29 cellular contexts compared by ENCODE assay signal in genomic region chr1:21671915-21672314, GRCh38. TPM values are rescaled to one million over a fixed set of nuclear protein-coding genes. Genes with fewer than 3 reads are reported as not detected.
DNase-seq lines count a peak whose midpoint lies in the region; ATAC-seq and TF ChIP-seq lines count a peak whose summit lies in the region.
"Had no signal": no experiment of that assay in that cellular context is flagged by ENCODE, and none has a peak within 500 bp of the region (broad histone marks: within the 10 kb centered on the region; RNA-seq: fewer than 3 reads in every experiment).

No MANE protein-coding gene starts in this region.

- H3K27me3 Mint-ChIP-seq in H9 (ENCODE audit: low read depth), result peaks cover 26% of the 10 kb centered on the region

- no peaks in the 10 kb centered on the region for H3K9me3 Mint-ChIP-seq in H9
- H3K9me3 Mint-ChIP-seq: activated B cell treated with CpG ODN at 0.5 μM for 24 hours; activated T-cell treated with anti-CD3 and anti-CD28 coated beads, Interleukin-2, amount 50 U/mL, for 72 hours had no signal

- TF ChIP-seq POLR2A in body of pancreas (IDR thresholded peaks at IDR 0.05), result no peak

- no peaks in the 10 kb centered on the region for H3K9me3 ChIP-seq in H9 (ENCODE audit: control insufficient read depth, low read depth, low read length)
- no peaks in the 10 kb centered on the region for H3K9me3 ChIP-seq in body of pancreas
- peaks cover 5% of the 10 kb centered on the region for H3K9me3 ChIP-seq in trophoblast cell (ENCODE audit: insufficient read depth, low read depth, low read length)
- H3K9me3 ChIP-seq: BLaER1 treated with 17β-estradiol and CSF1 and Interleukin-3, amounts not matched to agents 10 nM and 100 nM; gastroesophageal sphincter; right lobe of liver; SJSA1; upper lobe of right lung had no signal

- H3K23ac ChIP-seq in H9 (ENCODE audit: insufficient read length, low read depth, low read length), result no peak overlapping the region
- no peak overlapping the region for H3K23ac ChIP-seq in trophoblast cell (ENCODE audit: low read length)

- H3K9ac ChIP-seq in H9 (ENCODE audit: extremely low read depth, insufficient read length, low read length) (no peak overlapping the region), trophoblast cell (ENCODE audit: low read length) (no peak overlapping the region)
- H3K9ac ChIP-seq: parathyroid adenoma had no signal

- H3K4me1 ChIP-seq in H9 (ENCODE audit: insufficient read depth, low read length) (no peaks in the 10 kb centered on the region; the same call in 1 of the 2 replicates), body of pancreas (peaks cover 47% of the 10 kb centered on the region), trophoblast cell (ENCODE audit: control insufficient read depth in 1 of 2, insufficient read depth in 2 of 2, low read length in 2 of 2) (peaks cover 2 to 14% of the 10 kb centered on the region in 2 experiments)
- H3K4me1 ChIP-seq: parathyroid adenoma had no signal

- H4K5ac ChIP-seq in H9 (ENCODE audit: insufficient read length, low read depth, low read length), result no peak overlapping the region

- peak; percentile 10 for DNase-seq in AG08396 (ENCODE audit: low spot score)
- peak; percentile 13 for DNase-seq in H9
- peak; percentile 44 for DNase-seq in astrocyte of the hippocampus (ENCODE audit: low read depth, low spot score)
- DNase-seq in medulla oblongata (ENCODE audit: extremely low spot score), result peak; percentile 36
- DNase-seq in kidney tubule cell (ENCODE audit: low spot score), result no peak
- no peak for DNase-seq in body of pancreas
- no peak for DNase-seq in trophoblast cell
- DNase-seq: activated B cell treated with CpG ODN at 0.5 μM for 24 hours; activated CD4-positive, alpha-beta T cell treated with anti-CD3 and anti-CD28 coated beads, Interleukin-2, amount 50 U/mL, for 1 hour; activated T-cell treated with anti-CD3 and anti-CD28 coated beads, Interleukin-2, amount 50 U/mL, for 72 hours; brain microvascular endothelial cell; COR-L47; DMS53; effector CD8-positive, alpha-beta T cell; GDM1; hippocampal formation; mesenchymal stem cell; NCI-H1694 treated with DMSO at 0.1 percent for 48 hours; NCI-H2171; right lobe of liver; RPMI8226; stimulated activated CD4-positive, alpha-beta T cell treated with anti-CD3 and anti-CD28 coated beads, Interleukin-4, amount 100 ng/mL, for 24 hours; upper lobe of right lung had no signal

- no peak overlapping the region for H3K18ac ChIP-seq in H9 (ENCODE audit: insufficient read length, low read depth, low read length)
- H3K18ac ChIP-seq in trophoblast cell (ENCODE audit: low read length), result no peak overlapping the region

- H3K4me3 ChIP-seq in body of pancreas, result no peak overlapping the region
- H3K4me3 ChIP-seq in trophoblast cell (ENCODE audit: low read depth, low read length), result no peak overlapping the region
- H3K4me3 ChIP-seq: BLaER1 treated with 17β-estradiol and CSF1 and Interleukin-3, amounts not matched to agents 10 nM and 100 nM; gastroesophageal sphincter; right lobe of liver; SJSA1; upper lobe of right lung had no signal

- H2BK12ac ChIP-seq in H9 (ENCODE audit: insufficient read length, low read depth, low read length) (no peak overlapping the region), trophoblast cell (ENCODE audit: low read length) (no peak overlapping the region)

- intact Hi-C loops in body of pancreas (cut with DNase I), result no loop called here

- H2BK5ac ChIP-seq in H9 (ENCODE audit: insufficient read length, low read length) (no peak overlapping the region), trophoblast cell (ENCODE audit: low read depth, low read length, poor library complexity) (no peak overlapping the region)

- TF ChIP-seq CTCF in H9 (conservative IDR thresholded peaks at IDR 0.05) (no peak), body of pancreas (IDR thresholded peaks at IDR 0.05) (no peak)

- WGBS in H9 (ENCODE audit: extremely low coverage, insufficient read length, low lambda C conversion rate), result no CpG with 5 or more reads among the region's 6 CpGs
- WGBS in body of pancreas, 2 donors, result 35% methylated on average over 6 of the region's 6 CpGs
- no CpG with 5 or more reads among the region's 6 CpGs for WGBS in trophoblast cell (ENCODE audit: extremely low coverage, insufficient coverage, insufficient read length)

- H3K79me1 ChIP-seq in H9 (ENCODE audit: insufficient read depth, low read depth, low read length, poor library complexity, severe bottlenecking), result no peaks in the 10 kb centered on the region
- peaks cover 3% of the 10 kb centered on the region for H3K79me1 ChIP-seq in trophoblast cell (ENCODE audit: low read length)

- H2AK5ac ChIP-seq in H9 (ENCODE audit: insufficient read length, low read length), result no peak overlapping the region
- no peak overlapping the region for H2AK5ac ChIP-seq in trophoblast cell (ENCODE audit: low read length)

- H3K56ac ChIP-seq in H9 (ENCODE audit: insufficient read length, low read depth, low read length), result no peak overlapping the region

- H3K36me3 ChIP-seq in body of pancreas (replicated peaks in 1 of 2; ENCODE audit: insufficient read depth in 1 of 2, low read depth in 2 of 2), result no peaks in the 10 kb centered on the region
- no peaks in the 10 kb centered on the region for H3K36me3 ChIP-seq in trophoblast cell (ENCODE audit: control insufficient read depth in 1 of 2, insufficient read depth in 2 of 2, low read length in 2 of 2)
- H3K36me3 ChIP-seq: brain microvascular endothelial cell, right lobe of liver, SJSA1 had no signal

- H2BK120ac ChIP-seq in H9 (ENCODE audit: low read depth, low read length, poor library complexity, severe bottlenecking) (no peak overlapping the region), trophoblast cell (ENCODE audit: insufficient read depth, low read length, poor library complexity) (no peak overlapping the region)

- no peak overlapping the region for H2BK15ac ChIP-seq in H9 (ENCODE audit: low read depth, low read length)

- H3K27me3 ChIP-seq in H9 (ENCODE audit: insufficient read depth, low read length) (no peaks in the 10 kb centered on the region; the same call in 1 of the 2 replicates), body of pancreas (no peaks in the 10 kb centered on the region), trophoblast cell (ENCODE audit: insufficient read depth, low read length) (peaks cover 11% of the 10 kb centered on the region)
- H3K27me3 ChIP-seq: right lobe of liver had no signal

- no peak overlapping the region for H3K4me3 Mint-ChIP-seq in H9
- H3K4me3 Mint-ChIP-seq: activated B cell treated with CpG ODN at 0.5 μM for 24 hours; activated T-cell treated with anti-CD3 and anti-CD28 coated beads, Interleukin-2, amount 50 U/mL, for 72 hours had no signal

- H4K20me1 ChIP-seq in H9 (ENCODE audit: control insufficient read depth, insufficient read depth, insufficient read length), result no peaks in the 10 kb centered on the region

- no peak for ATAC-seq in GM18909 (IDR thresholded peaks at IDR 0.05; ENCODE audit: poor library complexity, unreplicated experiment)
- ATAC-seq in body of pancreas, result no peak
- ATAC-seq: activated T-cell treated with anti-CD3 and anti-CD28 coated beads, Interleukin-2, amount 50 U/mL, for 72 hours; gastroesophageal sphincter; right lobe of liver; upper lobe of right lung had no signal

- H2AFZ ChIP-seq in H9 (ENCODE audit: low read length) (no peak overlapping the region), trophoblast cell (ENCODE audit: insufficient read depth, low read length, poor library complexity) (no peak overlapping the region)
- H2AFZ ChIP-seq: parathyroid adenoma had no signal

- H3K27ac ChIP-seq in H9 (ENCODE audit: insufficient read length, low read depth, low read length) (no peak overlapping the region), body of pancreas (no peak overlapping the region), trophoblast cell (ENCODE audit: low read depth, low read length) (no peak overlapping the region)
- H3K27ac ChIP-seq: BLaER1 treated with 17β-estradiol and CSF1 and Interleukin-3, amounts not matched to agents 10 nM and 100 nM; brain microvascular endothelial cell; parathyroid adenoma; right lobe of liver; SJSA1 had no signal

- no peak overlapping the region for H3T11ph ChIP-seq in H9 (ENCODE audit: low read length)

- no peak overlapping the region for H4K12ac ChIP-seq in trophoblast cell (ENCODE audit: low read depth, low read length)

- peaks cover 32 to 40% of the 10 kb centered on the region in 2 experiments for H3K4me1 Mint-ChIP-seq in H9

- H3K4ac ChIP-seq in H9 (ENCODE audit: low read depth, low read length) (no peak overlapping the region), trophoblast cell (ENCODE audit: low read depth, low read length) (no peak overlapping the region)

- H4K8ac ChIP-seq in H9 (replicated peaks; ENCODE audit: insufficient read length, low read depth, low read length), result no peak overlapping the region
- no peak overlapping the region for H4K8ac ChIP-seq in trophoblast cell (ENCODE audit: low read depth, low read length)

- peaks cover 14% of the 10 kb centered on the region for H3K23me2 ChIP-seq in H9 (ENCODE audit: insufficient read length, low read depth, low read length, poor library complexity, severe bottlenecking)

- H3K36me3 Mint-ChIP-seq in H9 (ENCODE audit: insufficient read depth in 1 of 3, low read depth in 3 of 3), result no peaks in the 10 kb centered on the region; a peak in 1 of 7 replicates

- no peak overlapping the region for H2BK20ac ChIP-seq in H9 (ENCODE audit: low read depth, low read length, poor library complexity, severe bottlenecking)

- peak overlapping the region in 1 of 3 experiments; percentile 39; a peak in 1 of 7 replicates for H3K27ac Mint-ChIP-seq in H9
- H3K27ac Mint-ChIP-seq: activated B cell treated with CpG ODN at 0.5 μM for 24 hours; activated T-cell treated with anti-CD3 and anti-CD28 coated beads, Interleukin-2, amount 50 U/mL, for 72 hours had no signal

- no peak overlapping the region for H3K14ac ChIP-seq in H9 (ENCODE audit: insufficient read depth, low read length)
- H3K14ac ChIP-seq in trophoblast cell (ENCODE audit: low read length), result no peak overlapping the region

- H4K91ac ChIP-seq in H9 (ENCODE audit: insufficient read length, low read depth, low read length) (no peak overlapping the region), trophoblast cell (ENCODE audit: low read depth, low read length) (no peak overlapping the region)

- H3K79me2 ChIP-seq in H9 (ENCODE audit: insufficient read depth, low read length), result no peaks in the 10 kb centered on the region
- H3K79me2 ChIP-seq in trophoblast cell (ENCODE audit: control insufficient read depth, insufficient read depth, low read length, poor library complexity), result peaks cover 2% of the 10 kb centered on the region
- H3K79me2 ChIP-seq: parathyroid adenoma had no signal

- no peak overlapping the region for H3K4me2 ChIP-seq in H9 (ENCODE audit: insufficient read depth, insufficient read length, low read length)
- no peak overlapping the region for H3K4me2 ChIP-seq in trophoblast cell (ENCODE audit: low read length)

RNA-seq across cellular contexts. Expression of gene RAP1GAP, which starts 2.8 kb away (rescaled TPM):
- total RNA-seq in H9 (2021) (6.4 and 7.9 TPM in 2 replicates), body of pancreas (100 to 1,000 TPM in 1 of 2 donors, 10 to 100 TPM in 1; 46.5 to 104 TPM)
- 2.7 and 3.0 TPM in 2 replicates for polyA plus RNA-seq in trophoblast cell (2013)
- total RNA-seq: OCI-LY7 had no signal

Comparison
In these comparisons a context has a peak if more than half of its experiments do, and no peak if none do; other contexts are left out.
1. DNase-seq: peak in AG08396 (single experiment), H9 (single experiment), astrocyte of the hippocampus (single experiment) and medulla oblongata (single experiment); none in kidney tubule cell (single experiment), body of pancreas (0 of 4) and trophoblast cell (0 of 2).